In genomic region chr10:121460733-121461132, GRCh38 we compare ENCODE assay signal across 1 cellular context.
TF ChIP-seq lines count a peak whose summit lies in the region.

No MANE protein-coding gene starts in this region.

TF ChIP-seq in H1, 55 proteins besides CTCF, POLR2A, EP300 and RAD21 (continued from another document):
- TF ChIP-seq MAFK (IDR thresholded peaks at IDR 0.05; ENCODE audit: low read depth, low read length): no peak
- TF ChIP-seq FOSL1 (IDR thresholded peaks at IDR 0.05; ENCODE audit: insufficient read depth, low read depth, low read length): no peak
